Comparison of ENCODE assay signal across 2 cellular contexts in genomic region chr7:87342231-87342630, GRCh38.
TF ChIP-seq lines count a peak whose summit lies in the region.

No MANE protein-coding gene starts in this region.

TF ChIP-seq in GM23338, 12 proteins besides CTCF, POLR2A, EP300 and RAD21:
- TF ChIP-seq EZH2 (IDR thresholded peaks at IDR 0.05; ENCODE audit: low read depth, unreplicated experiment) (no peak), ETS1 (IDR thresholded peaks at IDR 0.05) (no peak), STAT1 (IDR thresholded peaks at IDR 0.05; ENCODE audit: unreplicated experiment) (no peak), ZNF462 (CRISPR knock-in tag; IDR thresholded peaks at IDR 0.05) (no peak)

TF ChIP-seq in endothelial cell of umbilical vein, 7 proteins besides CTCF, POLR2A, EP300 and RAD21:
- TF ChIP-seq EZH2 (IDR thresholded peaks at IDR 0.05; ENCODE audit: borderline replicate concordance, low read depth, low read length, severe bottlenecking) (no peak), GATA2 (IDR thresholded peaks at IDR 0.05; ENCODE audit: insufficient read depth, insufficient read length, low read depth, low read length) (no peak), MYC (IDR thresholded peaks at IDR 0.05; ENCODE audit: low read depth, low read length) (no peak), MAX (IDR thresholded peaks at IDR 0.05; ENCODE audit: insufficient read depth, insufficient read length) (no peak), POLR2AphosphoS5 (IDR thresholded peaks at IDR 0.05; ENCODE audit: insufficient read depth, low read depth, low read length) (no peak), JUN (IDR thresholded peaks at IDR 0.05; ENCODE audit: borderline replicate concordance, insufficient read depth, insufficient read length, low read depth) (no peak), FOS (IDR thresholded peaks at IDR 0.05; ENCODE audit: borderline replicate concordance, insufficient read depth, low read length) (no peak)
